Comparison of ENCODE assay signal across 7 cellular contexts in the genomic region with DNA sequence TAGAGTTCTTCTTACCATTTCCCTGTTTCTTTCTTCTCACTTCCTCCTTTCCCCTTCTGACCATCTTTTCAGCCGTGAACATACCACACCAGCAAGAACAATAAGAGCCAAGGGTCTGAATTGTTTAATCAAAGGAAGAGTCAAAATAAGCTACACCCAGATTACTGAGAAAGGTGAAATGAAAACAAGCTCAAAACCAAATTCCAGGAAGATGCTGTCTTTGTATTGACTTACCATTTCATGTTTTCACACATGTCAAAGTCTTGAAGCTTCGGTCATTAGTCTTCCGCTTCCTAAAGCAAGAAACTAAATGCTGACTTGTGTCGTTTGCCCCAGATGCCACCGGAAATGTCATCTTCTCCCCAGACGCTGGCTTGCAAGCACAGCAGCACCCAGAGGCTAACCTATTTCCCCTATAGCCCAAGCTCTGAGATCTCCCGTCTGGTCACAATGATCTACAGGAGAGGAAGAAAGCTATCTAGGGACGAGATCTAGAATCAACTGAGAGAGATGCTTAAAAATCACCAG.
DNase-seq lines count a peak whose midpoint lies in the region; ATAC-seq lines count a peak whose summit lies in the region.

No MANE protein-coding gene starts in this region.

- H3K27ac Mint-ChIP-seq in stimulated activated naive B cell treated with anti-CD40 and anti-IgM and Interleukin-4, amounts not matched to agents 10 μg/mL and 1 μg/mL and 100 μg/mL, for 72 hours: peak overlapping the region; percentile 99

- DNase-seq in activated CD4-positive, CD25-positive, alpha-beta regulatory T cell treated with anti-CD3 and anti-CD28 coated beads, Interleukin-2, amount 50 U/mL, for 16 hours (ENCODE audit: low read depth, low spot score): peak; percentile 41
- peak; percentile 61 for DNase-seq in globus pallidus (ENCODE audit: low spot score)
- peak; percentile 82 for DNase-seq in stimulated activated naive B cell treated with anti-CD40 and anti-IgM and Interleukin-4, amounts not matched to agents 10 μg/mL and 1 μg/mL and 100 μg/mL, for 72 hours
- no peak for DNase-seq in SHP77 (lab: John Stamatoyannopoulos, UW)
- no peak for DNase-seq in NCI-H187 (lab: John Stamatoyannopoulos, UW)

- ATAC-seq in GM19397 (IDR thresholded peaks at IDR 0.05; ENCODE audit: unreplicated experiment): peak; percentile 81
- peak; percentile 77 for ATAC-seq in HG03354 (IDR thresholded peaks at IDR 0.05; ENCODE audit: poor library complexity, severe bottlenecking, unreplicated experiment)
- ATAC-seq in stimulated activated naive B cell treated with anti-CD40 and anti-IgM and Interleukin-4, amounts not matched to agents 10 μg/mL and 1 μg/mL and 100 μg/mL, for 72 hours (replicated peaks): peak; percentile 80 to 84

- no peaks in the 10 kb centered on the region for H3K27me3 Mint-ChIP-seq in stimulated activated naive B cell treated with anti-CD40 and anti-IgM and Interleukin-4, amounts not matched to agents 10 μg/mL and 1 μg/mL and 100 μg/mL, for 72 hours

- H3K4me1 Mint-ChIP-seq in stimulated activated naive B cell treated with anti-CD40 and anti-IgM and Interleukin-4, amounts not matched to agents 10 μg/mL and 1 μg/mL and 100 μg/mL, for 72 hours: peaks cover 31 to 61% of the 10 kb centered on the region in 2 donors

- H3K9me3 Mint-ChIP-seq in stimulated activated naive B cell treated with anti-CD40 and anti-IgM and Interleukin-4, amounts not matched to agents 10 μg/mL and 1 μg/mL and 100 μg/mL, for 72 hours: peaks cover 0 to 1% of the 10 kb centered on the region in 2 donors

- peak overlapping the region; percentile 96 to 97 for H3K4me3 Mint-ChIP-seq in stimulated activated naive B cell treated with anti-CD40 and anti-IgM and Interleukin-4, amounts not matched to agents 10 μg/mL and 1 μg/mL and 100 μg/mL, for 72 hours

- H3K36me3 Mint-ChIP-seq in stimulated activated naive B cell treated with anti-CD40 and anti-IgM and Interleukin-4, amounts not matched to agents 10 μg/mL and 1 μg/mL and 100 μg/mL, for 72 hours: peaks cover 35 to 62% of the 10 kb centered on the region in 2 donors

Comparison
In these comparisons a context has a peak if more than half of its experiments do, and no peak if none do; other contexts are left out.
1. DNase-seq: peak in activated CD4-positive, CD25-positive, alpha-beta regulatory T cell treated with anti-CD3 and anti-CD28 coated beads, Interleukin-2, amount 50 U/mL, for 16 hours (single experiment), globus pallidus (single experiment) and stimulated activated naive B cell treated with anti-CD40 and anti-IgM and Interleukin-4, amounts not matched to agents 10 μg/mL and 1 μg/mL and 100 μg/mL, for 72 hours (single experiment); none in SHP77 (0 of 2) and NCI-H187 (0 of 2).
2. Peak in every context shown above with its lines, with median percentiles within 50 percentile points of each other: ATAC-seq.